13 cellular contexts compared by ENCODE assay signal in the genomic region with DNA sequence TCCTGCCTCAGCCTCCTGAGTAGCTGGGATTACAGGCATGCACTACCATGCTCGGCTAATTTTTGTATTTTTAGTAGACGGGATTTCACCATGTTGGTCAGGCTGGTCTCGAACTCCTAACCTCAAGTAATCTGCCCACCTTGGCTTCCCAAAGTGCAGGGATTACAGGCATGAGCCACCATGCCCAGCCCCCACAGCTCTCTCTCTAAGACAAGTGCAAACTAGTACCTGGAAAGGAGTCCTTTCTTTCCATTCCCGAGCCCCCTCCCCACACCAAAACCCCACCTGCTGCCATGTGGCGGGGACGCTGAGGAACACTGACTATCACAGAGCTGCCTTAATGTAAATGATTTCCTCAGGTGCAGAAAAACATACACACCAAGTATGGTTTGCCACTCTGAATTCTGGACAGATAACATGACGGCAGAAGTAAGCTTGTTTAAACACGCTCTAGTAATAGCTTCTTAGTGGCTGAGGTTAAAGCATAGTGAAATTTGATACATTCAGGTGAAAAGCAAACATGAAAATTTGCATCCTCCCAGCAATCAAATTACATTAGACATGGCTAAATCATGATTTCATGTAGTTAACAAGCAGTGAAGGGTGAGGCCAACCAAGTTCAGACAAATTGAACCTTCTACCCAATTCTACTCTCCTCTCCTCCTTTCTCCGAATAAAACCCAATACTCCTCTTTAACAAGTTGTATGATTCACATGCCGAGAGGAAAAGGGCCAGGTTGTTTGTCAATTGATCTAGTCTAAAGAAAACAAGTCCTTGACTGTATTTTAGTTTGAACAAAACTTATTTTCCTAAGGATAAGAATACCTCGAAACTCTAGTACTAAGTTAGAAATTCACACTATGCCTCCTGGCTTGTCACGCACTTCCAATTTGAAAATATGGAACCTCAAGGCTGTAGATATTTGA. TPM values are rescaled to one million over a fixed set of nuclear protein-coding genes. Genes with fewer than 3 reads are reported as not detected.
A peak's percentile ranks its signal among the peaks of the same experiment; 100 is the strongest.
DNase-seq lines count a peak whose midpoint lies in the region; ATAC-seq, FAIRE-seq and TF ChIP-seq lines count a peak whose summit lies in the region.
"Had no signal": no experiment of that assay in that cellular context is flagged by ENCODE, and none has a peak within 500 bp of the region (broad histone marks: within the 10 kb centered on the region; RNA-seq: fewer than 3 reads in every experiment).

No MANE protein-coding gene starts in this region.

- H3K4me3 Mint-ChIP-seq in activated T-cell treated with anti-CD3 and anti-CD28 coated beads, Interleukin-2, amount 50 U/mL, for 4 hours = no peak overlapping the region
- H3K4me3 Mint-ChIP-seq in activated CD8-positive, alpha-beta memory T cell treated with anti-CD3 and anti-CD28 coated beads, Interleukin-2, amount 10 ng/mL, durations not matched to agents 7 days and 5 days = no peak overlapping the region
- H3K4me3 Mint-ChIP-seq: activated naive CD4-positive, alpha-beta T cell treated with anti-CD3 and anti-CD28 coated beads, Interleukin-2, amount 50 U/mL, for 24 hours had no signal

- CTCF ChIA-PET in activated CD8-positive, alpha-beta memory T cell treated with anti-CD3 and anti-CD28 coated beads, Interleukin-2, amount 10 ng/mL, durations not matched to agents 7 days and 5 days (lab: Charles Lee) = interaction anchor here (0.7 to 1.6 kb wide), 3 partner anchors 9 to 308 kb away, joined by 3 to 4 read pairs (median 3); no protein-coding TSS in a partner anchor

- H3K9me1 ChIP-seq in keratinocyte (ENCODE audit: control insufficient read depth, extremely low read depth, insufficient read depth, low read length) = no peaks in the 10 kb centered on the region

- TF ChIP-seq CTCF in right atrium auricular region (IDR thresholded peaks at IDR 0.05) = no peak
- no peak for TF ChIP-seq CTCF in RWPE2 (IDR thresholded peaks at IDR 0.05; ENCODE audit: poor library complexity, severe bottlenecking)
- TF ChIP-seq CTCF in keratinocyte (optimal IDR thresholded peaks at IDR 0.05 in 1 of 3, IDR thresholded peaks at IDR 0.05 in 1 of 3, conservative IDR thresholded peaks at IDR 0.05 in 1 of 3; ENCODE audit: extremely low read depth in 1 of 3, insufficient read depth in 2 of 3, low read length in 3 of 3) = no peak

- H3K4me1 ChIP-seq in right atrium auricular region (peaks cover 0 to 27% of the 10 kb centered on the region in 2 donors), RWPE2 (ENCODE audit: insufficient read depth, poor library complexity, severe bottlenecking) (peaks cover 32% of the 10 kb centered on the region), keratinocyte (ENCODE audit: control insufficient read depth, extremely low read depth, insufficient read depth, low read length) (peaks cover 43% of the 10 kb centered on the region)

- peaks cover 2% of the 10 kb centered on the region for H4K20me1 ChIP-seq in keratinocyte (ENCODE audit: control insufficient read depth, extremely low read depth, insufficient read depth, low read length)

- H3K4me1 Mint-ChIP-seq in activated T-cell treated with anti-CD3 and anti-CD28 coated beads, Interleukin-2, amount 50 U/mL, for 4 hours (ENCODE audit: low read depth) = no peaks in the 10 kb centered on the region
- no peaks in the 10 kb centered on the region for H3K4me1 Mint-ChIP-seq in activated CD8-positive, alpha-beta memory T cell treated with anti-CD3 and anti-CD28 coated beads, Interleukin-2, amount 10 ng/mL, durations not matched to agents 7 days and 5 days
- H3K4me1 Mint-ChIP-seq: activated naive CD4-positive, alpha-beta T cell treated with anti-CD3 and anti-CD28 coated beads, Interleukin-2, amount 50 U/mL, for 24 hours had no signal

- FAIRE-seq in keratinocyte (lab: Jason Lieb, UNC) = peak; percentile 94
- FAIRE-seq: A204.1 had no signal

- intact Hi-C loops in Right ventricle myocardium superior (cut with DNase I) = no loop called here

- peak overlapping the region; percentile 89 for H3K4me2 ChIP-seq in keratinocyte (ENCODE audit: control insufficient read depth, extremely low read depth, insufficient read depth, low read depth, low read length)

- H3K9me3 ChIP-seq in right atrium auricular region (no peaks in the 10 kb centered on the region), RWPE2 (ENCODE audit: severe bottlenecking) (no peaks in the 10 kb centered on the region), keratinocyte (ENCODE audit: control insufficient read depth, low read depth, low read length) (no peaks in the 10 kb centered on the region)

- H3K27ac ChIP-seq in right atrium auricular region = peak overlapping the region; percentile 74 to 79
- H3K27ac ChIP-seq in RWPE2 (ENCODE audit: poor library complexity, severe bottlenecking) = peak overlapping the region; percentile 99
- peak overlapping the region; percentile 100 for H3K27ac ChIP-seq in keratinocyte (ENCODE audit: control insufficient read depth, insufficient read depth, low read length)

- no peak for DNase-seq in right atrium auricular region (ENCODE audit: low spot score)
- DNase-seq in Right ventricle myocardium superior = no peak
- DNase-seq in RWPE2 (ENCODE audit: low spot score) = no peak
- no peak for DNase-seq in keratinocyte (ENCODE audit: low read depth, low spot score)
- no peak for DNase-seq in activated T-cell treated with anti-CD3 and anti-CD28 coated beads, Interleukin-2, amount 50 U/mL, for 4 hours
- DNase-seq in activated CD8-positive, alpha-beta memory T cell treated with anti-CD3 and anti-CD28 coated beads, Interleukin-2, amount 10 ng/mL, durations not matched to agents 7 days and 5 days = no peak
- DNase-seq: foreskin fibroblast, NCI-H446 treated with DMSO at 0.1 percent for 48 hours, T1000 had no signal

- H3K79me2 ChIP-seq in keratinocyte (ENCODE audit: control insufficient read depth, insufficient read depth, low read length) = peaks cover 6% of the 10 kb centered on the region

- ATAC-seq in Right ventricle myocardium superior (ENCODE audit: poor library complexity) (no peak), RWPE2 (ENCODE audit: low read depth) (peak; percentile 13), GM21423 (IDR thresholded peaks at IDR 0.05; ENCODE audit: unreplicated experiment) (no peak), HG03442 (IDR thresholded peaks at IDR 0.05; ENCODE audit: unreplicated experiment) (no peak)
- ATAC-seq in activated T-cell treated with anti-CD3 and anti-CD28 coated beads, Interleukin-2, amount 50 U/mL, for 4 hours = no peak
- no peak for ATAC-seq in activated CD8-positive, alpha-beta memory T cell treated with anti-CD3 and anti-CD28 coated beads, Interleukin-2, amount 10 ng/mL, durations not matched to agents 7 days and 5 days

- no peak overlapping the region for H3K27ac Mint-ChIP-seq in activated CD8-positive, alpha-beta memory T cell treated with anti-CD3 and anti-CD28 coated beads, Interleukin-2, amount 10 ng/mL, durations not matched to agents 7 days and 5 days
- H3K27ac Mint-ChIP-seq: activated naive CD4-positive, alpha-beta T cell treated with anti-CD3 and anti-CD28 coated beads, Interleukin-2, amount 50 U/mL, for 24 hours had no signal

- peaks cover 4% of the 10 kb centered on the region for H3K36me3 ChIP-seq in right atrium auricular region
- peaks cover 17% of the 10 kb centered on the region for H3K36me3 ChIP-seq in RWPE2 (ENCODE audit: low read depth)
- peaks cover 12 to 24% of the 10 kb centered on the region in 2 experiments for H3K36me3 ChIP-seq in keratinocyte (ENCODE audit: control insufficient read depth in 2 of 2, extremely low read depth in 1 of 2, insufficient read depth in 2 of 2, low read length in 2 of 2)

- peaks cover 15% of the 10 kb centered on the region for H3K36me3 Mint-ChIP-seq in activated T-cell treated with anti-CD3 and anti-CD28 coated beads, Interleukin-2, amount 50 U/mL, for 4 hours (ENCODE audit: insufficient read depth)
- H3K36me3 Mint-ChIP-seq in activated CD8-positive, alpha-beta memory T cell treated with anti-CD3 and anti-CD28 coated beads, Interleukin-2, amount 10 ng/mL, durations not matched to agents 7 days and 5 days = no peaks in the 10 kb centered on the region

- H3K27me3 Mint-ChIP-seq in activated T-cell treated with anti-CD3 and anti-CD28 coated beads, Interleukin-2, amount 50 U/mL, for 4 hours (ENCODE audit: low read depth) = no peaks in the 10 kb centered on the region
- no peaks in the 10 kb centered on the region for H3K27me3 Mint-ChIP-seq in activated CD8-positive, alpha-beta memory T cell treated with anti-CD3 and anti-CD28 coated beads, Interleukin-2, amount 10 ng/mL, durations not matched to agents 7 days and 5 days
- H3K27me3 Mint-ChIP-seq: activated naive CD4-positive, alpha-beta T cell treated with anti-CD3 and anti-CD28 coated beads, Interleukin-2, amount 50 U/mL, for 24 hours had no signal

- H3K9me3 Mint-ChIP-seq in activated T-cell treated with anti-CD3 and anti-CD28 coated beads, Interleukin-2, amount 50 U/mL, for 4 hours = no peaks in the 10 kb centered on the region
- no peaks in the 10 kb centered on the region for H3K9me3 Mint-ChIP-seq in activated CD8-positive, alpha-beta memory T cell treated with anti-CD3 and anti-CD28 coated beads, Interleukin-2, amount 10 ng/mL, durations not matched to agents 7 days and 5 days (ENCODE audit: low read depth)
- H3K9me3 Mint-ChIP-seq: activated naive CD4-positive, alpha-beta T cell treated with anti-CD3 and anti-CD28 coated beads, Interleukin-2, amount 50 U/mL, for 24 hours had no signal

- dilution Hi-C loops in keratinocyte (cut with MboI; ENCODE audit: extremely low pct_ligation_motif_present, low sequenced_read_pairs) = loop anchor here (25.0 kb wide), 1 partner anchor 306 kb away; the partner anchor contains the start of gene SLC45A1

- H3K9ac ChIP-seq in keratinocyte (ENCODE audit: control insufficient read depth, extremely low read depth, insufficient read depth, low read length) = peak overlapping the region; percentile 91

- H3K4me3 ChIP-seq in right atrium auricular region (no peak overlapping the region), RWPE2 (ENCODE audit: severe bottlenecking) (no peak overlapping the region), keratinocyte (ENCODE audit: control insufficient read depth in 2 of 3, extremely low read depth in 1 of 3, insufficient read depth in 2 of 3, low read depth in 1 of 3, low read length in 3 of 3) (peak overlapping the region in 2 of 3 experiments; percentile 25 to 43)

- H3K27me3 ChIP-seq in right atrium auricular region (no peaks in the 10 kb centered on the region), RWPE2 (ENCODE audit: insufficient read depth, poor library complexity, severe bottlenecking) (no peaks in the 10 kb centered on the region), keratinocyte (ENCODE audit: control insufficient read depth, extremely low read depth, insufficient read depth, low read length) (no peaks in the 10 kb centered on the region)

- peak overlapping the region; percentile 20 for H2AFZ ChIP-seq in keratinocyte (ENCODE audit: control insufficient read depth, low read length)

RNA-seq across cellular contexts. Expression of gene ERRFI1, which starts 19.8 kb away (rescaled TPM):
- total RNA-seq in right atrium auricular region (10 to 100 TPM; 33.0 to 34.5 TPM), Right ventricle myocardium superior (11.1 TPM)
- polyA plus RNA-seq in keratinocyte = 75.7 to 130 TPM (median 97.0 TPM) in 3 replicates
- polyA plus RNA-seq in keratinocyte (2011; ENCODE audit: low read depth) = 39.7 TPM
- polyA plus RNA-seq in keratinocyte (2011; cell fraction: cytosol; rRNA removed) = 58.1 and 97.0 TPM in 2 replicates
- 132 and 155 TPM in 2 replicates for polyA plus RNA-seq in keratinocyte (2011; cell fraction: nucleus; rRNA removed)
- 42.8 and 92.9 TPM in 2 replicates for polyA plus RNA-seq in keratinocyte (2012; ENCODE audit: low replicate concordance)
- 17.4 to 68.3 TPM (median 50.7 TPM) in 3 replicates for polyA minus RNA-seq in keratinocyte
- polyA minus RNA-seq in keratinocyte (2011; cell fraction: cytosol; rRNA and poly(A)+ RNA removed) = 31.5 TPM
- 40.3 and 72.9 TPM in 2 replicates for polyA minus RNA-seq in keratinocyte (2011; cell fraction: nucleus; rRNA and poly(A)+ RNA removed)
- 1 to 10 TPM; 2.9 to 4.6 (median 3.3) TPM for total RNA-seq in activated T-cell treated with anti-CD3 and anti-CD28 coated beads, Interleukin-2, amount 50 U/mL, for 4 hours
- 1 to 10 TPM in 1 of 2 experiments, under 1 TPM in 1; 0.53 to 1.5 TPM for total RNA-seq in activated CD8-positive, alpha-beta memory T cell treated with anti-CD3 and anti-CD28 coated beads, Interleukin-2, amount 10 ng/mL, durations not matched to agents 7 days and 5 days

RNA-seq across cellular contexts. Expression of gene PARK7, which starts 44.8 kb away (rescaled TPM):
- total RNA-seq in right atrium auricular region (100 to 1,000 TPM; 206 to 266 TPM), Right ventricle myocardium superior (361 TPM)
- 296 to 502 TPM (median 471 TPM) in 3 replicates for polyA plus RNA-seq in keratinocyte
- 326 TPM for polyA plus RNA-seq in keratinocyte (2011; ENCODE audit: low read depth)
- polyA plus RNA-seq in keratinocyte (2011; cell fraction: cytosol; rRNA removed) = 458 and 494 TPM in 2 replicates
- polyA plus RNA-seq in keratinocyte (2011; cell fraction: nucleus; rRNA removed) = 167 and 228 TPM in 2 replicates
- 240 and 445 TPM in 2 replicates for polyA plus RNA-seq in keratinocyte (2012; ENCODE audit: low replicate concordance)
- polyA minus RNA-seq in keratinocyte = 29.1 to 162 TPM (median 72.1 TPM) in 3 replicates
- 87.5 TPM for polyA minus RNA-seq in keratinocyte (2011; cell fraction: cytosol; rRNA and poly(A)+ RNA removed)
- 30.6 and 47.7 TPM in 2 replicates for polyA minus RNA-seq in keratinocyte (2011; cell fraction: nucleus; rRNA and poly(A)+ RNA removed)
- 100 to 1,000 TPM; 401 to 466 (median 411) TPM for total RNA-seq in activated T-cell treated with anti-CD3 and anti-CD28 coated beads, Interleukin-2, amount 50 U/mL, for 4 hours
- 100 to 1,000 TPM; 310 to 434 TPM for total RNA-seq in activated CD8-positive, alpha-beta memory T cell treated with anti-CD3 and anti-CD28 coated beads, Interleukin-2, amount 10 ng/mL, durations not matched to agents 7 days and 5 days

Comparison
In these comparisons a context has a peak if more than half of its experiments do, and no peak if none do; other contexts are left out.
1. H3K4me3 ChIP-seq: peak in keratinocyte (2 of 3); none in right atrium auricular region (0 of 2) and RWPE2 (single experiment).
2. Peak in every context shown above with its lines, with median percentiles within 50 percentile points of each other: H3K27ac ChIP-seq.